ENCODE assay signal across 1 cellular context in genomic region chr1:217076902-217077301, GRCh38.
TF ChIP-seq lines count a peak whose summit lies in the region.

No MANE protein-coding gene starts in this region.

TF ChIP-seq in HepG2, 621 proteins besides CTCF, POLR2A, EP300 and RAD21 (continued from another document):
- TF ChIP-seq AHDC1 (CRISPR knock-in tag; IDR thresholded peaks at IDR 0.05; ENCODE audit: borderline replicate concordance) = no peak
- no peak for TF ChIP-seq SIN3B (IDR thresholded peaks at IDR 0.05; ENCODE audit: low read length)
- TF ChIP-seq HIC2 (CRISPR knock-in tag; IDR thresholded peaks at IDR 0.05; ENCODE audit: low read depth) = no peak
- no peak for TF ChIP-seq ZNF569 (CRISPR knock-in tag; IDR thresholded peaks at IDR 0.05; ENCODE audit: borderline replicate concordance)
- TF ChIP-seq RFX1 (IDR thresholded peaks at IDR 0.05) = no peak
- no peak for TF ChIP-seq ZMYM4 (CRISPR knock-in tag; IDR thresholded peaks at IDR 0.05)
- TF ChIP-seq, protein P1, sequence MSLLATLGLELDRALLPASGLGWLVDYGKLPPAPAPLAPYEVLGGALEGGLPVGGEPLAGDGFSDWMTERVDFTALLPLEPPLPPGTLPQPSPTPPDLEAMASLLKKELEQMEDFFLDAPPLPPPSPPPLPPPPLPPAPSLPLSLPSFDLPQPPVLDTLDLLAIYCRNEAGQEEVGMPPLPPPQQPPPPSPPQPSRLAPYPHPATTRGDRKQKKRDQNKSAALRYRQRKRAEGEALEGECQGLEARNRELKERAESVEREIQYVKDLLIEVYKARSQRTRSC (CRISPR knock-in tag; IDR thresholded peaks at IDR 0.05; ENCODE audit: low read depth) = no peak
- TF ChIP-seq PHF8 (CRISPR knock-in tag; IDR thresholded peaks at IDR 0.05) = no peak
- TF ChIP-seq, protein P2, sequence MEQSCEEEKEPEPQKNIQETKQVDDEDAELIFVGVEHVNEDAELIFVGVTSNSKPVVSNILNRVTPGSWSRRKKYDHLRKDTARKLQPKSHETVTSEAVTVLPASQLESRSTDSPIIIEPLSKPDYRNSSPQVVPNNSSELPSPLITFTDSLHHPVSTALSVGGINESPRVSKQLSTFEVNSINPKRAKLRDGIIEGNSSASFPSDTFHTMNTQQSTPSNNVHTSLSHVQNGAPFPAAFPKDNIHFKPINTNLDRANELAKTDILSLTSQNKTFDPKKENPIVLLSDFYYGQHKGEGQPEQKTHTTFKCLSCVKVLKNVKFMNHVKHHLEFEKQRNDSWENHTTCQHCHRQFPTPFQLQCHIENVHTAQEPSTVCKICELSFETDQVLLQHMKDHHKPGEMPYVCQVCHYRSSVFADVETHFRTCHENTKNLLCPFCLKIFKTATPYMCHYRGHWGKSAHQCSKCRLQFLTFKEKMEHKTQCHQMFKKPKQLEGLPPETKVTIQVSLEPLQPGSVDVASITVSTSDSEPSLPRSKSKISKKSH (CRISPR knock-in tag; IDR thresholded peaks at IDR 0.05; ENCODE audit: borderline replicate concordance) = no peak
- no peak for TF ChIP-seq GFI1 (CRISPR knock-in tag; IDR thresholded peaks at IDR 0.05; ENCODE audit: borderline replicate concordance)
